ENCODE assay signal across 8 cellular contexts in genomic region chr2:168456526-168457176, GRCh38. TPM values are rescaled to one million over a fixed set of nuclear protein-coding genes. Genes with fewer than 3 reads are reported as not detected.
DNase-seq lines count a peak whose midpoint lies in the region; ATAC-seq and TF ChIP-seq lines count a peak whose summit lies in the region.

No MANE protein-coding gene starts in this region.

- peaks cover 12% of the 10 kb centered on the region for H3K4me1 ChIP-seq in iPS-18a (ENCODE audit: control insufficient read depth, low read depth, low read length)
- peaks cover 11% of the 10 kb centered on the region for H3K4me1 ChIP-seq in skeletal muscle satellite cell (ENCODE audit: control insufficient read depth, insufficient read depth, low read length)

- peak overlapping the region; percentile 90 for H3K4me3 Mint-ChIP-seq in CD4-positive, alpha-beta T cell

- H3K27me3 ChIP-seq in CD4-positive, alpha-beta T cell (ENCODE audit: control insufficient read depth, insufficient read depth, low read length): no peaks in the 10 kb centered on the region
- H3K27me3 ChIP-seq in iPS-18a (ENCODE audit: control insufficient read depth, insufficient read depth, low read length) (peaks cover 22% of the 10 kb centered on the region), skeletal muscle satellite cell (ENCODE audit: control insufficient read depth, insufficient read depth, low read length) (no peaks in the 10 kb centered on the region)

- peak overlapping the region; percentile 64 for H3K27ac Mint-ChIP-seq in CD4-positive, alpha-beta T cell

- peak in 8 of 10 experiments; percentile 7 to 45 (median 25) for DNase-seq in CD4-positive, alpha-beta T cell
- DNase-seq in RKO (ENCODE audit: low spot score) (peak; percentile 52), astrocyte of the hippocampus (ENCODE audit: low read depth, low spot score) (peak; percentile 67), DMS114 treated with DMSO at 0.1 percent for 48 hours (lab: John Stamatoyannopoulos, UW; ENCODE audit: unreplicated experiment) (no peak)

- H3K27me3 Mint-ChIP-seq in CD4-positive, alpha-beta T cell: no peaks in the 10 kb centered on the region

- TF ChIP-seq CTCF in CD4-positive, alpha-beta T cell (IDR thresholded peaks at IDR 0.05): no peak

- H3K4me1 Mint-ChIP-seq in CD4-positive, alpha-beta T cell (ENCODE audit: low read depth): peaks cover 44% of the 10 kb centered on the region

- H3K27ac ChIP-seq in CD4-positive, alpha-beta T cell (ENCODE audit: low read depth, low read length): peak overlapping the region; percentile 18
- no peak overlapping the region for H3K27ac ChIP-seq in iPS-18a (ENCODE audit: low read length)

- no peaks in the 10 kb centered on the region for H3K9me3 ChIP-seq in CD4-positive, alpha-beta T cell (ENCODE audit: control insufficient read depth, low read length)
- H3K9me3 ChIP-seq in iPS-18a (ENCODE audit: control insufficient read depth, low read depth, low read length) (no peaks in the 10 kb centered on the region), skeletal muscle satellite cell (replicated peaks; ENCODE audit: low read length) (no peaks in the 10 kb centered on the region)

- H3K36me3 ChIP-seq in iPS-18a (ENCODE audit: control insufficient read depth, low read depth, low read length) (no peaks in the 10 kb centered on the region), skeletal muscle satellite cell (ENCODE audit: insufficient read depth, low read length) (no peaks in the 10 kb centered on the region)

- intact Hi-C loops in CD4-positive, alpha-beta T cell (cut with DNase I, micrococcal nuclease): loop anchor here (2.0 to 10.0 kb wide), 2 partner anchors 34 to 298 kb away; no protein-coding TSS in a partner anchor

- POLR2A ChIA-PET in CD4-positive, alpha-beta T cell (lab: Charles Lee): interaction anchor here (1.0 to 1.6 kb wide), 4 partner anchors 12 to 34 kb away, joined by 5 to 6 read pairs (median 6); no protein-coding TSS in a partner anchor

- H3K9ac ChIP-seq in iPS-18a (ENCODE audit: low read length) (peak overlapping the region; percentile 80), skeletal muscle satellite cell (ENCODE audit: low read depth, low read length) (peak overlapping the region; percentile 88)

- H3K4me3 ChIP-seq in iPS-18a (ENCODE audit: low read length): peak overlapping the region; percentile 96
- H3K4me3 ChIP-seq in skeletal muscle satellite cell (ENCODE audit: low read length): peak overlapping the region; percentile 94

- H3K4me2 ChIP-seq in skeletal muscle satellite cell (ENCODE audit: low read length): peak overlapping the region; percentile 95

- H3K36me3 Mint-ChIP-seq in CD4-positive, alpha-beta T cell (ENCODE audit: low read depth): peaks cover 8% of the 10 kb centered on the region

- ATAC-seq in CD4-positive, alpha-beta T cell (ENCODE audit: poor library complexity): peak; percentile 60
- ATAC-seq in GM19043 (IDR thresholded peaks at IDR 0.05; ENCODE audit: low read depth, unreplicated experiment) (peak; percentile 21), HG03280 (IDR thresholded peaks at IDR 0.05; ENCODE audit: unreplicated experiment) (peak; percentile 39)

- CTCF ChIA-PET in CD4-positive, alpha-beta T cell (lab: Charles Lee): no interaction called here

- H3K9me3 Mint-ChIP-seq in CD4-positive, alpha-beta T cell: no peaks in the 10 kb centered on the region

RNA-seq across cellular contexts. Expression of gene CERS6, which starts 0.6 kb away (rescaled TPM):
- total RNA-seq in CD4-positive, alpha-beta T cell: 10 to 100 TPM; 16.9 to 17.9 TPM
- total RNA-seq in skeletal muscle satellite cell (2012; rRNA removed): 26.6 and 27.5 TPM in 2 replicates
